Comparison of ENCODE assay signal across 10 cellular contexts in genomic region chr1:42737257-42737656, GRCh38. TPM values are rescaled to one million over a fixed set of nuclear protein-coding genes. Genes with fewer than 3 reads are reported as not detected.
A peak's percentile ranks its signal among the peaks of the same experiment; 100 is the strongest.
DNase-seq lines count a peak whose midpoint lies in the region; ATAC-seq and TF ChIP-seq lines count a peak whose summit lies in the region.
"Had no signal": no experiment of that assay in that cellular context is flagged by ENCODE, and none has a peak within 500 bp of the region (broad histone marks: within the 10 kb centered on the region; RNA-seq: fewer than 3 reads in every experiment).

No MANE protein-coding gene starts in this region.

- intact Hi-C loops in thyroid gland (cut with DNase I) = no loop called here

- no peak overlapping the region for H2AFZ ChIP-seq in OCI-LY1 (ENCODE audit: low read length)

- no peak overlapping the region for H3K9ac ChIP-seq in OCI-LY1 (ENCODE audit: low read length)

- H3K9me3 Mint-ChIP-seq in activated naive CD4-positive, alpha-beta T cell treated with anti-CD3 and anti-CD28 coated beads, Interleukin-2, amount 50 U/mL, for 72 hours = no peaks in the 10 kb centered on the region
- H3K9me3 Mint-ChIP-seq: activated naive CD8-positive, alpha-beta T cell treated with anti-CD3 and anti-CD28 coated beads, Interleukin-2, amount 50 U/mL, for 24 hours had no signal

- H3K36me3 ChIP-seq in OCI-LY1 (ENCODE audit: insufficient read depth, low read length) = no peaks in the 10 kb centered on the region
- no peaks in the 10 kb centered on the region for H3K36me3 ChIP-seq in thyroid gland

- H3K79me2 ChIP-seq in OCI-LY1 (ENCODE audit: insufficient read depth, low read length) = no peaks in the 10 kb centered on the region

- no peak for DNase-seq in activated naive CD4-positive, alpha-beta T cell treated with anti-CD3 and anti-CD28 coated beads, Interleukin-2, amount 50 U/mL, for 72 hours (ENCODE audit: low spot score in 2 of 2)
- DNase-seq in activated naive CD4-positive, alpha-beta T cell treated with Interleukin-2 at 50 U/mL for 16 hours = no peak
- DNase-seq in fibroblast of villous mesenchyme (ENCODE audit: low read depth) = no peak
- peak; percentile 64 to 74 for DNase-seq in thyroid gland
- no peak for DNase-seq in SW480 (ENCODE audit: low spot score)
- no peak for DNase-seq in NCI-H146 treated with DMSO at 0.1 percent for 48 hours (lab: John Stamatoyannopoulos, UW; ENCODE audit: unreplicated experiment)
- DNase-seq: activated naive CD8-positive, alpha-beta T cell treated with anti-CD3 and anti-CD28 coated beads, Interleukin-2, amount 50 U/mL, for 24 hours; retina had no signal

- no peaks in the 10 kb centered on the region for H3K4me1 ChIP-seq in OCI-LY1 (ENCODE audit: insufficient read depth, low read length, severe bottlenecking)
- H3K4me1 ChIP-seq in thyroid gland = no peaks in the 10 kb centered on the region

- peak overlapping the region; percentile 11 to 84 for H3K27ac Mint-ChIP-seq in activated naive CD4-positive, alpha-beta T cell treated with anti-CD3 and anti-CD28 coated beads, Interleukin-2, amount 50 U/mL, for 72 hours
- H3K27ac Mint-ChIP-seq: activated naive CD8-positive, alpha-beta T cell treated with anti-CD3 and anti-CD28 coated beads, Interleukin-2, amount 50 U/mL, for 24 hours had no signal

- no peak for TF ChIP-seq POLR2A in thyroid gland (IDR thresholded peaks at IDR 0.05)

- H3K27ac ChIP-seq in OCI-LY1 (ENCODE audit: low read depth, low read length, poor library complexity, severe bottlenecking) = no peak overlapping the region
- H3K27ac ChIP-seq in thyroid gland = no peak overlapping the region

- 40 to 42% methylated on average over 5 of the region's 5 CpGs for WGBS in thyroid gland, 2 donors

- H3F3A ChIP-seq in OCI-LY1 (ENCODE audit: insufficient read depth, low read length) = no peaks in the 10 kb centered on the region

- no peaks in the 10 kb centered on the region for H3K9me2 ChIP-seq in OCI-LY1 (ENCODE audit: low read depth, low read length)

- no peaks in the 10 kb centered on the region for H3K36me3 Mint-ChIP-seq in activated naive CD4-positive, alpha-beta T cell treated with anti-CD3 and anti-CD28 coated beads, Interleukin-2, amount 50 U/mL, for 72 hours

- TF ChIP-seq CTCF in OCI-LY1 (IDR thresholded peaks at IDR 0.05; ENCODE audit: low read length) (peak; percentile 23; the same call in 1 of the 2 replicates), fibroblast of villous mesenchyme (IDR thresholded peaks at IDR 0.05; ENCODE audit: insufficient read depth, low read depth, low read length) (peak; percentile 7), thyroid gland (IDR thresholded peaks at IDR 0.05) (peak in 1 of 6 experiments; percentile 11)

- peaks cover 2% of the 10 kb centered on the region; the same call in 1 of the 2 replicates for H3K27me3 ChIP-seq in OCI-LY1 (ENCODE audit: insufficient read depth, low read length)
- H3K27me3 ChIP-seq in thyroid gland = no peaks in the 10 kb centered on the region

- H3K9me3 ChIP-seq in OCI-LY1 (ENCODE audit: low read length) (no peaks in the 10 kb centered on the region), thyroid gland (no peaks in the 10 kb centered on the region)

- H3K4me2 ChIP-seq in OCI-LY1 (ENCODE audit: low read length) = no peak overlapping the region

- no peaks in the 10 kb centered on the region for H4K20me1 ChIP-seq in OCI-LY1 (ENCODE audit: insufficient read depth, low read length)

- H3K4me3 ChIP-seq in OCI-LY1 (ENCODE audit: low read depth, low read length, poor library complexity, severe bottlenecking) (no peak overlapping the region), fibroblast of villous mesenchyme (ENCODE audit: low read depth, low read length) (no peak overlapping the region), thyroid gland (replicated peaks in 1 of 3) (no peak overlapping the region)

- no peak for ATAC-seq in activated naive CD4-positive, alpha-beta T cell treated with anti-CD3 and anti-CD28 coated beads, Interleukin-2, amount 50 U/mL, for 72 hours
- ATAC-seq in HG02623 (IDR thresholded peaks at IDR 0.05; ENCODE audit: unreplicated experiment) = no peak
- ATAC-seq: activated naive CD8-positive, alpha-beta T cell treated with anti-CD3 and anti-CD28 coated beads, Interleukin-2, amount 50 U/mL, for 24 hours had no signal

RNA-seq across cellular contexts. Expression of gene CLDN19, which starts 2.8 kb away (rescaled TPM):
- not detected for total RNA-seq in activated naive CD4-positive, alpha-beta T cell treated with anti-CD3 and anti-CD28 coated beads, Interleukin-2, amount 50 U/mL, for 72 hours
- total RNA-seq in fibroblast of villous mesenchyme (not detected in 2 replicates), thyroid gland (not detected)

RNA-seq across cellular contexts. Expression of gene P3H1, which starts 29.6 kb away (rescaled TPM):
- 10 to 100 TPM; 34.5 to 45.7 TPM for total RNA-seq in activated naive CD4-positive, alpha-beta T cell treated with anti-CD3 and anti-CD28 coated beads, Interleukin-2, amount 50 U/mL, for 72 hours
- 188 and 212 TPM in 2 replicates for total RNA-seq in fibroblast of villous mesenchyme
- total RNA-seq in thyroid gland = 10 to 100 TPM; 16.6 to 28.0 (median 24.2) TPM

RNA-seq across cellular contexts. Expression of gene C1orf50, which starts 29.8 kb away (rescaled TPM):
- 1 to 10 TPM; 5.7 to 7.9 TPM for total RNA-seq in activated naive CD4-positive, alpha-beta T cell treated with anti-CD3 and anti-CD28 coated beads, Interleukin-2, amount 50 U/mL, for 72 hours
- 3.2 and 5.2 TPM in 2 replicates for total RNA-seq in fibroblast of villous mesenchyme
- total RNA-seq in thyroid gland = 1 to 10 TPM; 4.2 to 7.2 (median 4.7) TPM

RNA-seq across cellular contexts. Expression of gene TMEM269, which starts 47.5 kb away (rescaled TPM):
- total RNA-seq in activated naive CD4-positive, alpha-beta T cell treated with anti-CD3 and anti-CD28 coated beads, Interleukin-2, amount 50 U/mL, for 72 hours = 1 to 10 TPM in 1 of 2 donors, under 1 TPM in 1; 0.53 to 1.7 TPM
- under 0.01 TPM in 2 replicates for total RNA-seq in fibroblast of villous mesenchyme
- total RNA-seq in thyroid gland = 1 to 10 TPM in 1 of 4 donors, under 1 TPM in 1, not detected in 2; 0.11 to 2.6 TPM

RNA-seq across cellular contexts. Expression of gene YBX1, which starts 55.0 kb away (rescaled TPM):
- 1,000 to 10,000 TPM in 1 of 2 donors, 100 to 1,000 TPM in 1; 926 to 1,058 TPM for total RNA-seq in activated naive CD4-positive, alpha-beta T cell treated with anti-CD3 and anti-CD28 coated beads, Interleukin-2, amount 50 U/mL, for 72 hours
- total RNA-seq in fibroblast of villous mesenchyme (557 and 578 TPM in 2 replicates), thyroid gland (100 to 1,000 TPM; 368 to 678 (median 607) TPM)

Comparison
In these comparisons a context has a peak if more than half of its experiments do, and no peak if none do; other contexts are left out.
1. DNase-seq: peak in thyroid gland (2 of 2); none in activated naive CD4-positive, alpha-beta T cell treated with anti-CD3 and anti-CD28 coated beads, Interleukin-2, amount 50 U/mL, for 72 hours (0 of 2), activated naive CD4-positive, alpha-beta T cell treated with Interleukin-2 at 50 U/mL for 16 hours (single experiment), fibroblast of villous mesenchyme (single experiment), SW480 (single experiment) and NCI-H146 treated with DMSO at 0.1 percent for 48 hours (single experiment).